8 cellular contexts compared by ENCODE assay signal in genomic region chr1:206685749-206686485, GRCh38. TPM values are rescaled to one million over a fixed set of nuclear protein-coding genes. Genes with fewer than 3 reads are reported as not detected.
DNase-seq lines count a peak whose midpoint lies in the region; ATAC-seq and TF ChIP-seq lines count a peak whose summit lies in the region.

No MANE protein-coding gene starts in this region.

- peak overlapping the region; percentile 82 for H3K9ac ChIP-seq in PC-3 (ENCODE audit: low read length)

- peaks cover 28% of the 10 kb centered on the region for H3K4me1 ChIP-seq in PC-3 (ENCODE audit: insufficient read depth, low read length)

- no peaks in the 10 kb centered on the region for H3K9me2 ChIP-seq in PC-3 (replicated peaks; ENCODE audit: low read length)

- H2AFZ ChIP-seq in PC-3 (ENCODE audit: low read length) = peak overlapping the region; percentile 71

- POLR2A ChIA-PET in PC-3 (lab: Charles Lee; ENCODE audit: unreplicated experiment) = no interaction called here

- H3F3A ChIP-seq in PC-3 (ENCODE audit: low read length, unreplicated experiment) = no peaks in the 10 kb centered on the region

- peak; percentile 83 for DNase-seq in PC-3
- DNase-seq in glomerular visceral epithelial cell (ENCODE audit: extremely low spot score) = peak; percentile 73
- DNase-seq in osteocyte (ENCODE audit: extremely low spot score, unreplicated experiment) = no peak
- DNase-seq in NCI-H2196 treated with DMSO at 0.1 percent for 48 hours (lab: John Stamatoyannopoulos, UW; ENCODE audit: unreplicated experiment) = no peak

- peaks cover 13% of the 10 kb centered on the region for H3K27me3 ChIP-seq in PC-3 (ENCODE audit: low read length)

- peak overlapping the region; percentile 89 for H3K27ac Mint-ChIP-seq in activated naive CD4-positive, alpha-beta T cell treated with anti-CD3 and anti-CD28 coated beads, Interleukin-2, amount 50 U/mL, for 24 hours
- peak overlapping the region; percentile 96 for H3K27ac Mint-ChIP-seq in osteocyte (ENCODE audit: unreplicated experiment)

- peak overlapping the region; percentile 90 for H3K4me3 ChIP-seq in GM08714 (ENCODE audit: low read length)
- peak overlapping the region; percentile 85 for H3K4me3 ChIP-seq in PC-3 (ENCODE audit: low read length)

- no peaks in the 10 kb centered on the region for H3K36me3 Mint-ChIP-seq in activated naive CD4-positive, alpha-beta T cell treated with anti-CD3 and anti-CD28 coated beads, Interleukin-2, amount 50 U/mL, for 24 hours
- H3K36me3 Mint-ChIP-seq in osteocyte (ENCODE audit: unreplicated experiment) = no peaks in the 10 kb centered on the region

- H3K36me3 ChIP-seq in PC-3 (ENCODE audit: low read depth, low read length) = no peaks in the 10 kb centered on the region

- H3K4me3 Mint-ChIP-seq in activated naive CD4-positive, alpha-beta T cell treated with anti-CD3 and anti-CD28 coated beads, Interleukin-2, amount 50 U/mL, for 24 hours = peak overlapping the region; percentile 97
- H3K4me3 Mint-ChIP-seq in osteocyte (ENCODE audit: unreplicated experiment) = peak overlapping the region; percentile 95

- peaks cover 51% of the 10 kb centered on the region for H4K20me1 ChIP-seq in PC-3 (ENCODE audit: low read length)

- peaks cover 57% of the 10 kb centered on the region for H3K79me2 ChIP-seq in PC-3 (ENCODE audit: low read length)

- TF ChIP-seq CTCF in PC-3 (conservative IDR thresholded peaks at IDR 0.05; ENCODE audit: low read depth, low read length) (no peak), osteocyte (IDR thresholded peaks at IDR 0.05) (no peak)

- peak overlapping the region; percentile 65 for H3K27ac ChIP-seq in PC-3 (ENCODE audit: low read length)

- H3K27me3 Mint-ChIP-seq in activated naive CD4-positive, alpha-beta T cell treated with anti-CD3 and anti-CD28 coated beads, Interleukin-2, amount 50 U/mL, for 24 hours = no peaks in the 10 kb centered on the region
- peaks cover 25% of the 10 kb centered on the region for H3K27me3 Mint-ChIP-seq in osteocyte (ENCODE audit: unreplicated experiment)

- ATAC-seq in HG02678 (IDR thresholded peaks at IDR 0.05; ENCODE audit: unreplicated experiment) (peak; percentile 18), PC-3 (peak; percentile 48), GM21528 (IDR thresholded peaks at IDR 0.05; ENCODE audit: low FRiP score, unreplicated experiment) (no peak)

- no TSS peak for BruUV-seq in PC-3 (replicated peaks; lab: Mats Ljungman, UMichigan)

- H3K4me1 Mint-ChIP-seq in activated naive CD4-positive, alpha-beta T cell treated with anti-CD3 and anti-CD28 coated beads, Interleukin-2, amount 50 U/mL, for 24 hours = peaks cover 50% of the 10 kb centered on the region
- H3K4me1 Mint-ChIP-seq in osteocyte (ENCODE audit: unreplicated experiment) = peaks cover 41% of the 10 kb centered on the region

- no peaks in the 10 kb centered on the region for H3K9me3 Mint-ChIP-seq in activated naive CD4-positive, alpha-beta T cell treated with anti-CD3 and anti-CD28 coated beads, Interleukin-2, amount 50 U/mL, for 24 hours
- H3K9me3 Mint-ChIP-seq in osteocyte (ENCODE audit: unreplicated experiment) = no peaks in the 10 kb centered on the region

- H3K9me3 ChIP-seq in PC-3 (ENCODE audit: low read length) = no peaks in the 10 kb centered on the region

- CTCF ChIA-PET in PC-3 (lab: Charles Lee) = interaction anchor here (0.6 kb wide), 1 partner anchor 55 kb away, joined by 3 read pairs; no protein-coding TSS in a partner anchor

- H3K4me2 ChIP-seq in PC-3 (ENCODE audit: low read length) = peak overlapping the region; percentile 91

- intact Hi-C loops in PC-3 (cut with micrococcal nuclease) = loop anchor here (1.0 to 10.0 kb wide), 3 partner anchors 28 to 369 kb away; partner anchors contain the start of genes PFKFB2 and YOD1

RNA-seq across cellular contexts. Expression of gene MAPKAPK2, which starts 1.2 kb away (rescaled TPM):
- total RNA-seq in PC-3 (2014; rRNA removed) = 98.5 and 133 TPM in 2 replicates
- total RNA-seq in osteocyte = 62.4 and 67.5 TPM in 2 replicates

RNA-seq across cellular contexts. Expression of gene DYRK3, which starts 50.6 kb away (rescaled TPM):
- total RNA-seq in PC-3 (2014; rRNA removed) (12.1 and 14.1 TPM in 2 replicates), osteocyte (1.7 and 2.1 TPM in 2 replicates)

Comparison
In these comparisons a context has a peak if more than half of its experiments do, and no peak if none do; other contexts are left out.
1. DNase-seq: peak in PC-3 (single experiment) and glomerular visceral epithelial cell (single experiment); none in osteocyte (single experiment) and NCI-H2196 treated with DMSO at 0.1 percent for 48 hours (single experiment).